Comparison of ENCODE assay signal across 4 cellular contexts in genomic region chr2:145757503-145758290, GRCh38.
TF ChIP-seq lines count a peak whose summit lies in the region.

No MANE protein-coding gene starts in this region.

TF ChIP-seq in SK-N-SH, 30 proteins besides CTCF, POLR2A, EP300 and RAD21:
- TF ChIP-seq TAF1 (IDR thresholded peaks at IDR 0.05; ENCODE audit: borderline replicate concordance, low read depth, low read length) (no peak), CHD2 (IDR thresholded peaks at IDR 0.05; ENCODE audit: low read length, partially characterized antibody) (no peak)

TF ChIP-seq in SK-N-SH treated with all-trans-retinoic acid at 6 μM for 48 hours, 23 proteins besides CTCF, POLR2A, EP300 and RAD21:
- no peak for TF ChIP-seq BACH2 (CRISPR knock-in tag; IDR thresholded peaks at IDR 0.05; ENCODE audit: borderline replicate concordance)
- no peak for TF ChIP-seq ARNTL (CRISPR knock-in tag; IDR thresholded peaks at IDR 0.05; ENCODE audit: borderline replicate concordance, low read depth)
- TF ChIP-seq OSR1 (CRISPR knock-in tag; IDR thresholded peaks at IDR 0.05) = no peak
- TF ChIP-seq CREB5 (CRISPR knock-in tag; IDR thresholded peaks at IDR 0.05; ENCODE audit: low read depth) = no peak
- no peak for TF ChIP-seq SNAI2 (CRISPR knock-in tag; IDR thresholded peaks at IDR 0.05)
- TF ChIP-seq ZFP3 (CRISPR knock-in tag; IDR thresholded peaks at IDR 0.05) = no peak
- TF ChIP-seq RARB (CRISPR knock-in tag; IDR thresholded peaks at IDR 0.05) = no peak
- no peak for TF ChIP-seq ZNF565 (CRISPR knock-in tag; conservative IDR thresholded peaks at IDR 0.05; ENCODE audit: low read depth)
- TF ChIP-seq ESRRG (CRISPR knock-in tag; IDR thresholded peaks at IDR 0.05) = no peak
- TF ChIP-seq ZC3H10 (CRISPR knock-in tag; IDR thresholded peaks at IDR 0.05) = no peak
- TF ChIP-seq TCF4 (CRISPR knock-in tag; IDR thresholded peaks at IDR 0.05; ENCODE audit: borderline replicate concordance) = no peak
- TF ChIP-seq TSHZ2 (CRISPR knock-in tag; IDR thresholded peaks at IDR 0.05) = no peak
- no peak for TF ChIP-seq CSDC2 (CRISPR knock-in tag; IDR thresholded peaks at IDR 0.05)
- TF ChIP-seq ISL1 (CRISPR knock-in tag; IDR thresholded peaks at IDR 0.05) = no peak
- no peak for TF ChIP-seq TOX (CRISPR knock-in tag; IDR thresholded peaks at IDR 0.05; ENCODE audit: borderline replicate concordance)
- no peak for TF ChIP-seq ZNF70 (CRISPR knock-in tag; IDR thresholded peaks at IDR 0.05)

TF ChIP-seq in endothelial cell of umbilical vein, 7 proteins besides CTCF, POLR2A, EP300 and RAD21:
- no peak for TF ChIP-seq GATA2 (IDR thresholded peaks at IDR 0.05; ENCODE audit: insufficient read depth, insufficient read length, low read depth, low read length)
- TF ChIP-seq JUN (IDR thresholded peaks at IDR 0.05; ENCODE audit: borderline replicate concordance, insufficient read depth, insufficient read length, low read depth) = no peak
- no peak for TF ChIP-seq FOS (IDR thresholded peaks at IDR 0.05; ENCODE audit: borderline replicate concordance, insufficient read depth, low read length)
- TF ChIP-seq MYC (IDR thresholded peaks at IDR 0.05; ENCODE audit: low read depth, low read length) = no peak
- no peak for TF ChIP-seq POLR2AphosphoS5 (IDR thresholded peaks at IDR 0.05; ENCODE audit: insufficient read depth, low read depth, low read length)

TF ChIP-seq in HepG2, 621 proteins besides CTCF, POLR2A, EP300 and RAD21 (continues in another document):
- TF ChIP-seq ZNF639 (CRISPR knock-in tag; conservative IDR thresholded peaks at IDR 0.05) = no peak
- 0 out of 2 replicates have a peak, but pooled peaks have one; percentile 25 for TF ChIP-seq ETV6 (CRISPR knock-in tag; conservative IDR thresholded peaks at IDR 0.05)
- no peak for TF ChIP-seq GABPB1 (CRISPR knock-in tag; IDR thresholded peaks at IDR 0.05)
- no peak for TF ChIP-seq ZNF264 (CRISPR knock-in tag; IDR thresholded peaks at IDR 0.05)
- no peak for TF ChIP-seq ZNF670 (CRISPR knock-in tag; IDR thresholded peaks at IDR 0.05; ENCODE audit: borderline replicate concordance)
- no peak for TF ChIP-seq ARHGAP35 (CRISPR knock-in tag; IDR thresholded peaks at IDR 0.05; ENCODE audit: borderline replicate concordance)
- TF ChIP-seq ZNF207 (IDR thresholded peaks at IDR 0.05; ENCODE audit: borderline replicate concordance) = no peak
- TF ChIP-seq FOXM1 (CRISPR knock-in tag; IDR thresholded peaks at IDR 0.05) = no peak
- TF ChIP-seq ZMYM3 (CRISPR knock-in tag; IDR thresholded peaks at IDR 0.05) = peak; percentile 57
- TF ChIP-seq SUZ12 (IDR thresholded peaks at IDR 0.05; ENCODE audit: low read depth, low read length) = no peak
- TF ChIP-seq LCORL (IDR thresholded peaks at IDR 0.05) = no peak
- no peak; the same call in 1 of the 2 replicates for TF ChIP-seq LCORL (CRISPR knock-in tag; IDR thresholded peaks at IDR 0.05)
- TF ChIP-seq GMEB2 (CRISPR knock-in tag; IDR thresholded peaks at IDR 0.05; ENCODE audit: low read depth) = no peak
- TF ChIP-seq ZNF251 (CRISPR knock-in tag; IDR thresholded peaks at IDR 0.05) = no peak
- peak; percentile 78; the same call in 1 of the 2 replicates for TF ChIP-seq MAX (IDR thresholded peaks at IDR 0.05)
- 0 out of 2 replicates have a peak, but pooled peaks have one; percentile 24 for TF ChIP-seq CEBPB (IDR thresholded peaks at IDR 0.05; ENCODE audit: borderline replicate concordance, low read depth, low read length)
- TF ChIP-seq FOXA3 (CRISPR knock-in tag; IDR thresholded peaks at IDR 0.05) = peak; percentile 9; the same call in 1 of the 2 replicates
- TF ChIP-seq ZNF800 (CRISPR knock-in tag; IDR thresholded peaks at IDR 0.05) = no peak
- no peak for TF ChIP-seq CREBL2 (CRISPR knock-in tag; IDR thresholded peaks at IDR 0.05; ENCODE audit: borderline replicate concordance)
- TF ChIP-seq CEBPG (CRISPR knock-in tag; IDR thresholded peaks at IDR 0.05) = 0 out of 2 replicates have a peak, but pooled peaks have one; percentile 25
- TF ChIP-seq PHF8 (CRISPR knock-in tag; IDR thresholded peaks at IDR 0.05) = no peak
- no peak for TF ChIP-seq ZNF12 (CRISPR knock-in tag; IDR thresholded peaks at IDR 0.05)
- peak; percentile 20; the same call in 1 of the 2 replicates for TF ChIP-seq NFYC (CRISPR knock-in tag; IDR thresholded peaks at IDR 0.05)
- TF ChIP-seq ZNF484 (CRISPR knock-in tag; IDR thresholded peaks at IDR 0.05; ENCODE audit: borderline replicate concordance, low read depth) = no peak
- TF ChIP-seq ZNF275 (CRISPR knock-in tag; IDR thresholded peaks at IDR 0.05; ENCODE audit: borderline replicate concordance) = no peak
- peak; percentile 43; the same call in 1 of the 2 replicates for TF ChIP-seq EHMT2 (IDR thresholded peaks at IDR 0.05; ENCODE audit: borderline replicate concordance, low read depth, low read length)
- no peak for TF ChIP-seq HHEX (CRISPR knock-in tag; IDR thresholded peaks at IDR 0.05)
- no peak for TF ChIP-seq ZNF780A (CRISPR knock-in tag; IDR thresholded peaks at IDR 0.05)
- TF ChIP-seq ZNF574 (CRISPR knock-in tag; IDR thresholded peaks at IDR 0.05) = no peak
- TF ChIP-seq ZFX (CRISPR knock-in tag; IDR thresholded peaks at IDR 0.05; ENCODE audit: low read depth) = peak; percentile 57
- no peak for TF ChIP-seq XBP1 (CRISPR knock-in tag; IDR thresholded peaks at IDR 0.05)
- TF ChIP-seq BCL3 (CRISPR knock-in tag; IDR thresholded peaks at IDR 0.05) = no peak
- TF ChIP-seq STAG1 (CRISPR knock-in tag; IDR thresholded peaks at IDR 0.05) = peak; percentile 16; the same call in 1 of the 2 replicates
- TF ChIP-seq ZBTB42 (CRISPR knock-in tag; IDR thresholded peaks at IDR 0.05) = no peak
- TF ChIP-seq ZIK1 (CRISPR knock-in tag; IDR thresholded peaks at IDR 0.05; ENCODE audit: borderline replicate concordance, low read depth) = no peak
- no peak for TF ChIP-seq GMEB1 (CRISPR knock-in tag; IDR thresholded peaks at IDR 0.05; ENCODE audit: borderline replicate concordance)
- TF ChIP-seq NONO (IDR thresholded peaks at IDR 0.05) = no peak
- no peak for TF ChIP-seq NONO (CRISPR knock-in tag; conservative IDR thresholded peaks at IDR 0.05)
